In the genomic region with DNA sequence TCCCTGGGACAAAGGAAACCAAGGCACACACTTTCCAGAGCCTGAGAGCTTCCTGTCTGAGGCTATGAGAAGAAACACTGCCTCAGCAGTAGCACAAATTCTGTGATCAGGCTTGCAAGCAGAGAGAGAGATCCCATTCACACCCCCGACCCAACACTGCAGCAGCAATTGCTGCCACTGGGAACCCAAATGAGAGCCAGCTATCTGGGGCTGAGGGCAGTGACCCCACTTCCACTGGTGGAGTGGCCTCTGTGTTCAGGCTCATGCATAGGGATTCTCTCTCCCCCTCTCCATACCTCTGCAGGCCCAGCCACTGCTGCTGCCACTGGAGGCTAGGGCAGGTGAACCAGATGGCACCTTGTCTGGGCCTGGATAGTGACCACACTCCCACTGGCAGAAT, we compare ENCODE assay signal across 7 cellular contexts.
"Had no signal": no experiment of that assay in that cellular context is flagged by ENCODE, and none has a peak within 500 bp of the region (broad histone marks: within the 10 kb centered on the region; RNA-seq: fewer than 3 reads in every experiment).

No MANE protein-coding gene starts in this region.

- H3K9ac ChIP-seq: GM23248 had no signal

- H3K9me3 ChIP-seq: HAP-1 had no signal

- H3K4me3 Mint-ChIP-seq: HFFc6, IgD-negative memory B cell had no signal

- H3K27ac Mint-ChIP-seq: HFFc6 had no signal

- H2AFZ ChIP-seq: GM23248 had no signal

- DNase-seq: GM23248, GOT3, HFFc6, KBM-7 had no signal

- H3K27ac ChIP-seq: GM23248, HL-60 had no signal

- H3K9me3 Mint-ChIP-seq: HFFc6 had no signal

- H3K36me3 ChIP-seq: HAP-1 had no signal

- H3K4me3 ChIP-seq: GM23248, HAP-1 had no signal

- H3K4me1 ChIP-seq: HAP-1 had no signal

- H3K4me1 Mint-ChIP-seq: IgD-negative memory B cell had no signal
